ENCODE assay signal across 8 cellular contexts in the genomic region with DNA sequence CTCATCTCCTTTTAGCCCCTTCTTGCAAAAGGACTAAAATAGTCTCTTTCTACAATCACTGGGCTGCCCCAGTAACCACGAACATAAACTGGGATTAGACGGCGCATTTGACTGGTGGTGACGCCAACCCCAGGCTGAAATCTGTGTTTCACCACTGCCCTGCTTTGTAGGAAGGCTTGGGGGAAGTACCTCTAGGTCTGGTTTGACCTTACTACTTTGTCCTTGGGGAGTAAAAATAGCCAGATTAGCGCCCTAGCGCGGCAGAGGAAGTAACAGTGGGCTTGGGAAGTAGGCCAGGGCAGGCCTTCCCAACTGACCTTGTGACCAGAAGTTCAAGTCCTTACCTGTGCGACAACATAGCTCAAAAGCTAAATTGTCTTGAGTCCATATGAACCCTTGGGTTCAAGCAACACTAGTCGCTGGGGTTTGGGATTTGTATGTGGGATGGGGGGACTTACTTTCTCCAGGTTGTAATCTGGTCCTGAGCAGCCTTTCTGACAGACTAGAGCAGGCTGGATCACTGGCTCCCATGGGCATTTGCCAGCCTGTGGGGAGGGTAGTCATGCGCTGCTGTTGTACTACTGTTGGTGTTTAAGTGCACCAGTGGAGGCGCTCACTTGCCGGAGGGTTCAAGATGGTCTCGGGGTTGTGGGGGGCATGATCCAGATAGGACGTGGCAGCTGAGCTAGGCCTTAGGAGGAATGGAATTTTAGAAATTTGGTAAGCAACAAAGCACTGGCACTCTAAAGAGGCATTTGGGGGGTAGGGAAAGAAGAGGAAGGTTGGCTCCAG. TPM values are rescaled to one million over a fixed set of nuclear protein-coding genes. Genes with fewer than 3 reads are reported as not detected.
DNase-seq lines count a peak whose midpoint lies in the region; ATAC-seq and TF ChIP-seq lines count a peak whose summit lies in the region.

No MANE protein-coding gene starts in this region.

- peaks cover 55% of the 10 kb centered on the region for H3K36me3 Mint-ChIP-seq in T-cell
- peaks cover 31% of the 10 kb centered on the region for H3K36me3 Mint-ChIP-seq in chondrocyte (ENCODE audit: low read depth)
- H3K36me3 Mint-ChIP-seq in stimulated activated effector memory CD8-positive, alpha-beta T cell treated with anti-CD3 and anti-CD28 coated beads, Interleukin-12 subunit alpha, Interleukin-12 subunit beta, amount 100 ng/mL, for 72 hours: peaks cover 81% of the 10 kb centered on the region

- H3K27ac Mint-ChIP-seq in T-cell: peak overlapping the region; percentile 94 to 97
- H3K27ac Mint-ChIP-seq in chondrocyte (ENCODE audit: unreplicated experiment): peak overlapping the region; percentile 92
- peak overlapping the region; percentile 95 for H3K27ac Mint-ChIP-seq in stimulated activated effector memory CD8-positive, alpha-beta T cell treated with anti-CD3 and anti-CD28 coated beads, Interleukin-12 subunit alpha, Interleukin-12 subunit beta, amount 100 ng/mL, for 72 hours

- H3K4me3 Mint-ChIP-seq in T-cell (peak overlapping the region; percentile 85 to 87 (median 86)), chondrocyte (ENCODE audit: unreplicated experiment) (peak overlapping the region; percentile 72)
- peak overlapping the region; percentile 84 for H3K4me3 Mint-ChIP-seq in stimulated activated effector memory CD8-positive, alpha-beta T cell treated with anti-CD3 and anti-CD28 coated beads, Interleukin-12 subunit alpha, Interleukin-12 subunit beta, amount 100 ng/mL, for 72 hours

- H3K27me3 Mint-ChIP-seq in T-cell: no peaks in the 10 kb centered on the region
- no peaks in the 10 kb centered on the region for H3K27me3 Mint-ChIP-seq in chondrocyte (ENCODE audit: low read depth)

- POLR2A ChIA-PET in T-cell (lab: Charles Lee): interaction anchor here (0.6 to 1.2 kb wide), 3 partner anchors 12 to 66 kb away, joined by 3 to 4 read pairs (median 3); no protein-coding TSS in a partner anchor

- H3K9me3 Mint-ChIP-seq in T-cell (peaks cover 0 to 2% (median 0%) of the 10 kb centered on the region in 3 donors), chondrocyte (ENCODE audit: low read depth) (no peaks in the 10 kb centered on the region)
- H3K9me3 Mint-ChIP-seq in stimulated activated effector memory CD8-positive, alpha-beta T cell treated with anti-CD3 and anti-CD28 coated beads, Interleukin-12 subunit alpha, Interleukin-12 subunit beta, amount 100 ng/mL, for 72 hours: no peaks in the 10 kb centered on the region

- ATAC-seq in HG03175 (IDR thresholded peaks at IDR 0.05; ENCODE audit: unreplicated experiment): peak; percentile 23
- ATAC-seq in T-cell (replicated peaks in 1 of 4): peak; percentile 1 to 22 (median 4)
- ATAC-seq in stimulated activated effector memory CD8-positive, alpha-beta T cell treated with anti-CD3 and anti-CD28 coated beads, Interleukin-12 subunit alpha, Interleukin-12 subunit beta, amount 100 ng/mL, for 72 hours: peak; percentile 46

- DNase-seq in NCI-H2227 (lab: John Stamatoyannopoulos, UW; ENCODE audit: unreplicated experiment) (peak; percentile 37), NCI-H2227 treated with DMSO at 0.1 percent for 48 hours (lab: John Stamatoyannopoulos, UW) (no peak), T-cell (peak in 16 of 34 experiments; percentile 13 to 50 (median 34)), chondrocyte (ENCODE audit: low spot score) (no peak), NCI-H2107 treated with DMSO at 0.1 percent for 48 hours (lab: John Stamatoyannopoulos, UW; ENCODE audit: unreplicated experiment) (no peak)
- peak in 1 of 2 donors; percentile 74 for DNase-seq in stimulated activated effector memory CD8-positive, alpha-beta T cell treated with anti-CD3 and anti-CD28 coated beads, Interleukin-12 subunit alpha, Interleukin-12 subunit beta, amount 100 ng/mL, for 72 hours (ENCODE audit: low spot score in 2 of 2)

- peak; percentile 69 for TF ChIP-seq CTCF in chondrocyte (IDR thresholded peaks at IDR 0.05)

- CTCF ChIA-PET in T-cell (lab: Charles Lee): interaction anchor here (0.6 to 4.9 kb wide), 21 partner anchors 11 to 1751 kb away, joined by 3 to 36 read pairs (median 4); a partner anchor contains a TSS

- H3K4me1 Mint-ChIP-seq in T-cell (peaks cover 54 to 74% (median 71%) of the 10 kb centered on the region in 3 donors), chondrocyte (ENCODE audit: low read depth) (peaks cover 41% of the 10 kb centered on the region)
- peaks cover 66% of the 10 kb centered on the region for H3K4me1 Mint-ChIP-seq in stimulated activated effector memory CD8-positive, alpha-beta T cell treated with anti-CD3 and anti-CD28 coated beads, Interleukin-12 subunit alpha, Interleukin-12 subunit beta, amount 100 ng/mL, for 72 hours

- no peaks in the 10 kb centered on the region for H3K27me3 ChIP-seq in layer of hippocampus (ENCODE audit: control insufficient read depth, insufficient read depth, low read length)

- peak overlapping the region; percentile 93 for H3K27ac ChIP-seq in layer of hippocampus (ENCODE audit: low read depth, low read length)

RNA-seq across cellular contexts. Expression of a gene that starts 1.0 kb away (rescaled TPM):
- 100 to 1,000 TPM; 222 to 268 (median 236) TPM for total RNA-seq in T-cell
- total RNA-seq in chondrocyte: 74.4 to 90.7 TPM (median 85.7 TPM) in 3 replicates

RNA-seq across cellular contexts. Expression of a gene that starts 17.0 kb away (rescaled TPM):
- total RNA-seq in T-cell: 100 to 1,000 TPM; 189 to 264 (median 224) TPM
- total RNA-seq in chondrocyte: 142 to 169 TPM (median 143 TPM) in 3 replicates

RNA-seq across cellular contexts. Expression of a gene that starts 20.2 kb away (rescaled TPM):
- total RNA-seq in T-cell (under 1 TPM in 1 of 5 donors, not detected in 4; 0.18 TPM), chondrocyte (1.1 to 2.0 TPM (median 1.8 TPM) in 3 replicates)

RNA-seq across cellular contexts. Expression of a gene that starts 42.8 kb away (rescaled TPM):
- total RNA-seq in T-cell (not detected), chondrocyte (0.44 TPM in 1 of 3 replicates, not detected in the others)

RNA-seq across cellular contexts. Expression of a gene that starts 57.3 kb away (rescaled TPM):
- total RNA-seq in T-cell (not detected), chondrocyte (not detected in 3 replicates)
